ENCODE assay signal across 8 cellular contexts in the genomic region with DNA sequence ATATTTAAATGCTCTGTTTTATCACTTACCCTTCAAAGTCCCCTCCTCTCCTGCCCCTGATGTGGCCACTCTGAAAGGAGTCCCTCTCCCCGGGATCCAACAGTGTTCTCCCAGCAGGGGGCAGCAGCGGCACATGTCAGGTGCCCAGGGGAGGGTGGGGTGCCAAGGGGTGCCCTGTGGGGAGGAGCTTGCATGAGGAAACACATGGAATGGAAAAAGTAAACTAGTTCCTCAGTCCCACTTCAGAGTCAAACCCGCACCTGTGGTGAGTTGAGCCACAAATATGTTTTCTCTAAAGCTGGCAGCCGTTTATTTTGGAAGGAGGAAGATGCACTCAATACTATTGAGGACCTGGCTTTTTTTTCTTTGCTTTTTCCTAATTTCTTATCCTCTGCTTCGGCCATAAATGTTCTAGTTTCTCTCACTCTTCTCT. TPM values are rescaled to one million over a fixed set of nuclear protein-coding genes. Genes with fewer than 3 reads are reported as not detected.
DNase-seq lines count a peak whose midpoint lies in the region; ATAC-seq and TF ChIP-seq lines count a peak whose summit lies in the region.

No MANE protein-coding gene starts in this region.

- H3K27ac ChIP-seq in SU-DHL-6 (ENCODE audit: low read depth, low read length), result no peak overlapping the region
- H3K27ac ChIP-seq in upper lobe of left lung, result peak overlapping the region in 3 of 4 donors; percentile 18 to 73 (median 50)

- no peaks in the 10 kb centered on the region for H3K27me3 ChIP-seq in HAP-1 (ENCODE audit: low read depth)
- H3K27me3 ChIP-seq in SU-DHL-6 (ENCODE audit: low read length), result no peaks in the 10 kb centered on the region
- no peaks in the 10 kb centered on the region for H3K27me3 ChIP-seq in upper lobe of left lung

- in situ Hi-C loops in HAP-1 (cut with MboI; ENCODE audit: low sequenced_read_pairs), result no loop called here

- H3K4me1 ChIP-seq in HAP-1 (no peaks in the 10 kb centered on the region), upper lobe of left lung (peaks cover 14 to 25% (median 22%) of the 10 kb centered on the region in 4 donors)

- TF ChIP-seq CTCF in SU-DHL-6 (IDR thresholded peaks at IDR 0.05; ENCODE audit: insufficient read depth, low read length, poor library complexity, severe bottlenecking), result peak; percentile 98
- TF ChIP-seq CTCF in upper lobe of left lung (IDR thresholded peaks at IDR 0.05), result peak; percentile 80 to 89 (median 84)

- peak overlapping the region; percentile 7 for H3K27ac Mint-ChIP-seq in activated naive CD4-positive, alpha-beta T cell treated with anti-CD3 and anti-CD28 coated beads, Interleukin-2, amount 50 U/mL, for 24 hours

- peak overlapping the region; percentile 72 for H2AFZ ChIP-seq in SU-DHL-6 (ENCODE audit: low read depth, low read length, severe bottlenecking)

- no peaks in the 10 kb centered on the region for H3K36me3 Mint-ChIP-seq in activated naive CD4-positive, alpha-beta T cell treated with anti-CD3 and anti-CD28 coated beads, Interleukin-2, amount 50 U/mL, for 24 hours

- H3K36me3 ChIP-seq in HAP-1 (replicated peaks) (no peaks in the 10 kb centered on the region), SU-DHL-6 (ENCODE audit: low read length) (no peaks in the 10 kb centered on the region), upper lobe of left lung (no peaks in the 10 kb centered on the region)

- H3K4me3 Mint-ChIP-seq in activated naive CD4-positive, alpha-beta T cell treated with anti-CD3 and anti-CD28 coated beads, Interleukin-2, amount 50 U/mL, for 24 hours, result peak overlapping the region; percentile 56

- no peaks in the 10 kb centered on the region for H3K27me3 Mint-ChIP-seq in activated naive CD4-positive, alpha-beta T cell treated with anti-CD3 and anti-CD28 coated beads, Interleukin-2, amount 50 U/mL, for 24 hours

- ATAC-seq in upper lobe of left lung (ENCODE audit: low FRiP score in 2 of 2), result peak; percentile 96 to 98

- H3K9me3 ChIP-seq in HAP-1 (no peaks in the 10 kb centered on the region), SU-DHL-6 (ENCODE audit: insufficient read depth, low read length) (no peaks in the 10 kb centered on the region), upper lobe of left lung (no peaks in the 10 kb centered on the region)

- no peaks in the 10 kb centered on the region for H4K20me1 ChIP-seq in SU-DHL-6 (ENCODE audit: low read depth, low read length)

- peak overlapping the region; percentile 17 for H3K4me2 ChIP-seq in SU-DHL-6 (ENCODE audit: low read depth, low read length, poor library complexity, severe bottlenecking)

- H3K4me3 ChIP-seq in HAP-1 (no peak overlapping the region), SU-DHL-6 (ENCODE audit: insufficient read depth, low read length, poor library complexity, severe bottlenecking) (no peak overlapping the region), upper lobe of left lung (no peak overlapping the region)

- no peaks in the 10 kb centered on the region for H3K9me2 ChIP-seq in SU-DHL-6 (replicated peaks; ENCODE audit: insufficient read depth, low read length)

- no peak for TF ChIP-seq POLR2A in upper lobe of left lung (IDR thresholded peaks at IDR 0.05)

- 11 to 13% methylated on average over 5 of the region's 5 CpGs for WGBS in upper lobe of left lung, 2 donors

- intact Hi-C loops in head of caudate nucleus (cut with DNase I), result no loop called here
- intact Hi-C loops in posterior cingulate gyrus (cut with DNase I), result loop anchor here (1.0 to 2.0 kb wide), 3 partner anchors 23 to 361 kb away; no protein-coding TSS in a partner anchor

- H3F3A ChIP-seq in SU-DHL-6 (ENCODE audit: insufficient read depth), result no peaks in the 10 kb centered on the region

- H3K9ac ChIP-seq in SU-DHL-6 (ENCODE audit: low read length), result no peak overlapping the region

- DNase-seq in EH (ENCODE audit: low read depth) (peak; percentile 78), HAP-1 (ENCODE audit: low spot score in 2 of 2) (peak; percentile 74 to 97), NCI-H1417 treated with DMSO at 0.1 percent for 48 hours (lab: John Stamatoyannopoulos, UW) (peak; percentile 36), head of caudate nucleus (peak; percentile 74 to 95 (median 89)), posterior cingulate gyrus (peak; percentile 52 to 96 (median 86)), upper lobe of left lung (peak; percentile 88 to 93)

- TF ChIP-seq EP300 in upper lobe of left lung (IDR thresholded peaks at IDR 0.05), result no peak

- H3K79me2 ChIP-seq in SU-DHL-6 (ENCODE audit: insufficient read depth, low read length), result no peaks in the 10 kb centered on the region

- H3K4me1 Mint-ChIP-seq in activated naive CD4-positive, alpha-beta T cell treated with anti-CD3 and anti-CD28 coated beads, Interleukin-2, amount 50 U/mL, for 24 hours, result peaks cover 44% of the 10 kb centered on the region

- no peaks in the 10 kb centered on the region for H3K9me3 Mint-ChIP-seq in activated naive CD4-positive, alpha-beta T cell treated with anti-CD3 and anti-CD28 coated beads, Interleukin-2, amount 50 U/mL, for 24 hours

RNA-seq across cellular contexts. Expression of gene NRROS, which starts 30.1 kb away (rescaled TPM):
- total RNA-seq in upper lobe of left lung, result 10 to 100 TPM in 5 of 6 donors, 1 to 10 TPM in 1; 6.5 to 23.2 (median 16.4) TPM

RNA-seq across cellular contexts. Expression of gene FBXO45, which starts 40.9 kb away (rescaled TPM):
- 1 to 10 TPM; 2.2 to 9.6 (median 6.4) TPM for total RNA-seq in upper lobe of left lung

RNA-seq across cellular contexts. Expression of gene WDR53, which starts 41.0 kb away (rescaled TPM):
- total RNA-seq in upper lobe of left lung, result 10 to 100 TPM in 2 of 6 donors, 1 to 10 TPM in 3, under 1 TPM in 1; 1.00 to 31.4 (median 8.7) TPM

Comparison
In these comparisons a context has a peak if more than half of its experiments do, and no peak if none do; other contexts are left out.
1. DNase-seq: peak in every context shown above with its lines; median percentile 90 in upper lobe of left lung; 89 in head of caudate nucleus; 86 in posterior cingulate gyrus; 86 in HAP-1; 78 in EH; 36 in NCI-H1417 treated with DMSO at 0.1 percent for 48 hours.